Comparison of ENCODE assay signal across 8 cellular contexts in genomic region chr7:2116086-2116810, GRCh38.
DNase-seq lines count a peak whose midpoint lies in the region; ATAC-seq and TF ChIP-seq lines count a peak whose summit lies in the region.

No MANE protein-coding gene starts in this region.

- DNase-seq in HCT116 (ENCODE audit: low read depth, low spot score) (peak; percentile 75), RWPE1 (ENCODE audit: low spot score) (peak; percentile 90), fibroblast of pulmonary artery (ENCODE audit: low read depth) (peak; percentile 50), G401 (ENCODE audit: low spot score) (no peak), GM20000 (ENCODE audit: low spot score) (no peak)

- peaks cover 6% of the 10 kb centered on the region; the same call in 1 of the 2 replicates for H3K79me2 ChIP-seq in HCT116 (ENCODE audit: insufficient read depth, low read length)

- RAD21 ChIA-PET in HCT116 (lab: Charles Lee; ENCODE audit: low non-redundant PET in 1 of 2, low total read pairs in 2 of 2, uncharacterized antibody in 2 of 2, unreplicated experiment in 2 of 2), result no interaction called here

- H3K4me2 ChIP-seq in HCT116 (ENCODE audit: low read length), result peak overlapping the region; percentile 88

- H4K20me1 ChIP-seq in HCT116 (ENCODE audit: insufficient read depth), result no peaks in the 10 kb centered on the region

- BruUV-seq in HCT116 (replicated peaks; lab: Mats Ljungman, UMichigan), result no TSS peak

- H2AFZ ChIP-seq in HCT116 (ENCODE audit: low read depth, low read length, poor library complexity, severe bottlenecking), result no peak overlapping the region

- intact Hi-C loops in HCT116 (cut with micrococcal nuclease), result no loop called here

- H3K9me2 ChIP-seq in HCT116 (ENCODE audit: insufficient read depth), result no peaks in the 10 kb centered on the region

- H3K9me3 ChIP-seq in HCT116 (ENCODE audit: control insufficient read depth in 1 of 2, insufficient read depth in 1 of 2, low read depth in 1 of 2, low read length in 2 of 2), result no peaks in the 10 kb centered on the region

- ATAC-seq in HCT116, result peak; percentile 83
- no peak for ATAC-seq in HG02981 (IDR thresholded peaks at IDR 0.05; ENCODE audit: unreplicated experiment)
- no peak for ATAC-seq in HG03139 (IDR thresholded peaks at IDR 0.05; ENCODE audit: unreplicated experiment)

- POLR2A ChIA-PET in HCT116 (lab: Charles Lee) (no interaction called here), RWPE1 (lab: Yijun Ruan, JAX; ENCODE audit: low non-redundant PET) (no interaction called here)

- H3K4me3 ChIP-seq in HCT116 (replicated peaks in 1 of 2; ENCODE audit: low read depth in 1 of 2, low read length in 2 of 2) (peak overlapping the region; percentile 21 to 50), fibroblast of pulmonary artery (replicated peaks; ENCODE audit: low read depth, low read length) (no peak overlapping the region), rectal smooth muscle tissue (ENCODE audit: low read length) (no peak overlapping the region)

- H3K9ac ChIP-seq in HCT116 (ENCODE audit: low read length), result peak overlapping the region; percentile 76
- H3K9ac ChIP-seq in rectal smooth muscle tissue (ENCODE audit: low read length), result no peak overlapping the region

- H3K27ac ChIP-seq in HCT116 (ENCODE audit: low read depth, low read length) (peak overlapping the region; percentile 96), RWPE1 (peak overlapping the region; percentile 65), rectal smooth muscle tissue (ENCODE audit: low read depth, low read length) (peak overlapping the region; percentile 83)

- CTCF ChIA-PET in HCT116 (lab: Charles Lee), result no interaction called here
- CTCF ChIA-PET in RWPE1 (lab: Yijun Ruan, JAX), result no interaction called here

- TF ChIP-seq RAD21 in HCT116 (IDR thresholded peaks at IDR 0.05; ENCODE audit: low read depth), result no peak

- H3K27me3 ChIP-seq in HCT116 (ENCODE audit: insufficient read depth, low read length) (no peaks in the 10 kb centered on the region), rectal smooth muscle tissue (ENCODE audit: control insufficient read depth, insufficient read depth, low read length) (no peaks in the 10 kb centered on the region)

- TF ChIP-seq POLR2A in HCT116 (IDR thresholded peaks at IDR 0.05; ENCODE audit: borderline replicate concordance, extremely low read depth, insufficient read depth, insufficient read length), result no peak

- peaks cover 48 to 78% of the 10 kb centered on the region in 2 experiments for H3K4me1 ChIP-seq in HCT116 (ENCODE audit: control insufficient read depth in 1 of 2, insufficient read depth in 2 of 2, low read length in 2 of 2)
- H3K4me1 ChIP-seq in rectal smooth muscle tissue (ENCODE audit: control insufficient read depth, insufficient read depth, low read length), result peaks cover 16% of the 10 kb centered on the region

- in situ Hi-C loops in G401 (cut with HindIII; ENCODE audit: low sequenced_read_pairs), result no loop called here

- H3K36me3 ChIP-seq in HCT116 (ENCODE audit: control insufficient read depth in 1 of 2, insufficient read depth in 2 of 2, low read length in 2 of 2), result no peaks in the 10 kb centered on the region
- H3K36me3 ChIP-seq in rectal smooth muscle tissue (ENCODE audit: control insufficient read depth, insufficient read depth, low read length), result no peaks in the 10 kb centered on the region

- TF ChIP-seq CTCF in HCT116 (IDR thresholded peaks at IDR 0.05 in 2 of 3, conservative IDR thresholded peaks at IDR 0.05 in 1 of 3; ENCODE audit: borderline replicate concordance in 1 of 3, insufficient read depth in 1 of 3, low read depth in 2 of 3, low read length in 2 of 3) (no peak), RWPE1 (conservative IDR thresholded peaks at IDR 0.05; ENCODE audit: low read depth) (no peak), fibroblast of pulmonary artery (IDR thresholded peaks at IDR 0.05; ENCODE audit: low read length, missing control alignments) (no peak), GM20000 (IDR thresholded peaks at IDR 0.05; ENCODE audit: extremely low read depth, missing control alignments) (no peak)

TF ChIP-seq in HCT116, 20 proteins besides CTCF, POLR2A, EP300 and RAD21:
- TF ChIP-seq ATF3 (IDR thresholded peaks at IDR 0.05), result no peak
- TF ChIP-seq SIN3A (IDR thresholded peaks at IDR 0.05; ENCODE audit: low read depth), result no peak
- TF ChIP-seq YY1 (IDR thresholded peaks at IDR 0.05; ENCODE audit: extremely low read depth, insufficient replicate concordance, low read depth, low read length), result no peak
- peak; percentile 22; the same call in 1 of the 2 replicates for TF ChIP-seq ZFX (IDR thresholded peaks at IDR 0.05)
- TF ChIP-seq MAX (IDR thresholded peaks at IDR 0.05), result no peak
- no peak for TF ChIP-seq CEBPB (IDR thresholded peaks at IDR 0.05; ENCODE audit: low read depth)
- no peak for TF ChIP-seq ZNF274 (IDR thresholded peaks at IDR 0.05; ENCODE audit: low read depth, low read length)
- TF ChIP-seq POLR2AphosphoS5 (IDR thresholded peaks at IDR 0.05; ENCODE audit: low read depth, low read length), result peak; percentile 58; the same call in 1 of the 2 replicates
- no peak for TF ChIP-seq EZH2 (IDR thresholded peaks at IDR 0.05)
- TF ChIP-seq ELF1 (IDR thresholded peaks at IDR 0.05; ENCODE audit: borderline replicate concordance, low read depth), result no peak

Comparison
In these comparisons a context has a peak if more than half of its experiments do, and no peak if none do; other contexts are left out.
1. DNase-seq: peak in HCT116 (single experiment), RWPE1 (single experiment) and fibroblast of pulmonary artery (single experiment); none in G401 (single experiment) and GM20000 (single experiment).
2. H3K4me3 ChIP-seq: peak in HCT116 (2 of 2); none in fibroblast of pulmonary artery (single experiment) and rectal smooth muscle tissue (single experiment).
3. Peak in every context shown above with its lines, with median percentiles within 50 percentile points of each other: H3K27ac ChIP-seq.